Comparison of ENCODE assay signal across 10 cellular contexts in the genomic region with DNA sequence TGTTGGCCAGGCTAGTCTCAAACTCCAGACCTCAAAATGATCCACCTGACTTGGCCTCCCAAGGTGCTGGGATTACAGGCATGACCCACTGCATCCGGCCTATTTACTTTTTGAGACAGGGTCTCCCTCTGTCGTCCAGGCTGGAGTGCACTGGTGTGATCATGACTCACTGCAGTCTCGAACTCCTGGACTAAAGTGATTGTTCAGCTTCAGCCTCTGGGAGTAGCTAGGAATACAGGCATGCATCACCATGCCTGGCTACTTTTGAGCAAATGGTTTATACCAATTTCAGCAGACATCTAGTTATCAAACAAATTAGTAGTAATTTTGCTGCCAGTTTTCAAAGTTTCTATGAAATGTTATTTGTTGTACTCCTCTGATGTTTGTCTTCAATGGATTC. TPM values are rescaled to one million over a fixed set of nuclear protein-coding genes. Genes with fewer than 3 reads are reported as not detected.
DNase-seq lines count a peak whose midpoint lies in the region; ATAC-seq and TF ChIP-seq lines count a peak whose summit lies in the region.
"Had no signal": no experiment of that assay in that cellular context is flagged by ENCODE, and none has a peak within 500 bp of the region (broad histone marks: within the 10 kb centered on the region; RNA-seq: fewer than 3 reads in every experiment).

No MANE protein-coding gene starts in this region.

- no peak for ATAC-seq in activated naive CD8-positive, alpha-beta T cell treated with anti-CD3 and anti-CD28 coated beads, Interleukin-2, amount 10 ng/mL, durations not matched to agents 7 days and 5 days (ENCODE audit: low read depth)
- no peak for ATAC-seq in naive thymus-derived CD8-positive, alpha-beta T cell

- no peaks in the 10 kb centered on the region for H3K27me3 ChIP-seq in CD8-positive, alpha-beta memory T cell (ENCODE audit: insufficient read depth, low read length, poor library complexity, severe bottlenecking)
- H3K27me3 ChIP-seq in HAP-1 (ENCODE audit: low read depth), result no peaks in the 10 kb centered on the region
- H3K27me3 ChIP-seq in A673 (replicated peaks; ENCODE audit: insufficient read depth, low read depth, low read length, poor library complexity), result no peaks in the 10 kb centered on the region

- peak overlapping the region; percentile 93 to 99 (median 99) for H3K4me3 Mint-ChIP-seq in CD8-positive, alpha-beta memory T cell
- H3K4me3 Mint-ChIP-seq in activated naive CD8-positive, alpha-beta T cell treated with anti-CD3 and anti-CD28 coated beads, Interleukin-2, amount 10 ng/mL, durations not matched to agents 7 days and 5 days, result peak overlapping the region; percentile 98
- peak overlapping the region; percentile 89 to 100 (median 96) for H3K4me3 Mint-ChIP-seq in naive thymus-derived CD8-positive, alpha-beta T cell

- peaks cover 0 to 6% of the 10 kb centered on the region in 2 donors for H3K27me3 Mint-ChIP-seq in CD8-positive, alpha-beta memory T cell
- H3K27me3 Mint-ChIP-seq in activated naive CD8-positive, alpha-beta T cell treated with anti-CD3 and anti-CD28 coated beads, Interleukin-2, amount 10 ng/mL, durations not matched to agents 7 days and 5 days, result no peaks in the 10 kb centered on the region
- peaks cover 0 to 2% (median 0%) of the 10 kb centered on the region in 5 donors for H3K27me3 Mint-ChIP-seq in naive thymus-derived CD8-positive, alpha-beta T cell

- CTCF ChIA-PET in CD8-positive, alpha-beta memory T cell (lab: Charles Lee), result no interaction called here
- CTCF ChIA-PET in HEK293 (lab: Yijun Ruan, JAX), result interaction anchor here (0.7 kb wide), 2 partner anchors 11 to 1077 kb away, joined by 3 to 4 read pairs; no protein-coding TSS in a partner anchor
- CTCF ChIA-PET in A673 (lab: Charles Lee), result interaction anchor here (0.8 kb wide), 1 partner anchor 18 kb away, joined by 11 read pairs; no protein-coding TSS in a partner anchor

- peaks cover 23% of the 10 kb centered on the region for H3K4me1 ChIP-seq in CD8-positive, alpha-beta memory T cell (ENCODE audit: insufficient read depth, low read length)
- H3K4me1 ChIP-seq in HEK293 (ENCODE audit: control insufficient read depth, insufficient read depth, low read length) (peaks cover 13% of the 10 kb centered on the region), HAP-1 (peaks cover 4% of the 10 kb centered on the region), A673 (ENCODE audit: insufficient read depth, low read length, poor library complexity, severe bottlenecking) (peaks cover 22% of the 10 kb centered on the region)

- H3K36me3 ChIP-seq in CD8-positive, alpha-beta memory T cell (ENCODE audit: insufficient read depth, low read length), result peaks cover 8% of the 10 kb centered on the region
- H3K36me3 ChIP-seq in HEK293 (ENCODE audit: control insufficient read depth in 2 of 2, insufficient read depth in 1 of 2, low read length in 2 of 2) (peaks cover 13 to 21% of the 10 kb centered on the region in 2 experiments), HAP-1 (replicated peaks) (peaks cover 20% of the 10 kb centered on the region), A673 (ENCODE audit: insufficient read depth, low read length, poor library complexity, severe bottlenecking) (peaks cover 17% of the 10 kb centered on the region)

- in situ Hi-C loops in HAP-1 (cut with MboI; ENCODE audit: low sequenced_read_pairs), result no loop called here

- H3K4me1 Mint-ChIP-seq in CD8-positive, alpha-beta memory T cell, result peaks cover 44 to 71% (median 68%) of the 10 kb centered on the region in 3 donors
- H3K4me1 Mint-ChIP-seq in activated naive CD8-positive, alpha-beta T cell treated with anti-CD3 and anti-CD28 coated beads, Interleukin-2, amount 10 ng/mL, durations not matched to agents 7 days and 5 days, result peaks cover 37% of the 10 kb centered on the region
- H3K4me1 Mint-ChIP-seq in naive thymus-derived CD8-positive, alpha-beta T cell, result peaks cover 30 to 61% (median 58%) of the 10 kb centered on the region in 4 donors

- POLR2A ChIA-PET in CD8-positive, alpha-beta memory T cell (lab: Charles Lee), result interaction anchor here (0.7 kb wide), 1 partner anchor 24 kb away, joined by 4 read pairs; no protein-coding TSS in a partner anchor
- POLR2A ChIA-PET in HEK293 (lab: Yijun Ruan, JAX), result no interaction called here
- POLR2A ChIA-PET in activated naive CD8-positive, alpha-beta T cell treated with anti-CD3 and anti-CD28 coated beads, Interleukin-2, amount 10 ng/mL, durations not matched to agents 7 days and 5 days (lab: Charles Lee), result no interaction called here
- POLR2A ChIA-PET in naive thymus-derived CD8-positive, alpha-beta T cell (lab: Charles Lee), result no interaction called here
- POLR2A ChIA-PET in A673 (lab: Charles Lee; ENCODE audit: low non-redundant PET), result no interaction called here

- peak overlapping the region; percentile 6 to 100 (median 97) for H3K27ac Mint-ChIP-seq in CD8-positive, alpha-beta memory T cell
- peak overlapping the region; percentile 42 for H3K27ac Mint-ChIP-seq in activated naive CD8-positive, alpha-beta T cell treated with anti-CD3 and anti-CD28 coated beads, Interleukin-2, amount 10 ng/mL, durations not matched to agents 7 days and 5 days
- H3K27ac Mint-ChIP-seq in naive thymus-derived CD8-positive, alpha-beta T cell, result peak overlapping the region; percentile 9 to 99 (median 96)

- no peak overlapping the region for H3K4me3 ChIP-seq in CD8-positive, alpha-beta memory T cell (ENCODE audit: low read length)
- H3K4me3 ChIP-seq in HEK293 (ENCODE audit: low read depth, low read length) (no peak overlapping the region), HAP-1 (no peak overlapping the region), A673 (ENCODE audit: low read depth, low read length, poor library complexity, severe bottlenecking) (no peak overlapping the region)

- peaks cover 0 to 2% (median 0%) of the 10 kb centered on the region in 5 donors for H3K9me3 Mint-ChIP-seq in CD8-positive, alpha-beta memory T cell
- peaks cover 7% of the 10 kb centered on the region for H3K9me3 Mint-ChIP-seq in activated naive CD8-positive, alpha-beta T cell treated with anti-CD3 and anti-CD28 coated beads, Interleukin-2, amount 10 ng/mL, durations not matched to agents 7 days and 5 days
- H3K9me3 Mint-ChIP-seq in naive thymus-derived CD8-positive, alpha-beta T cell, result peaks cover 2 to 17% (median 7%) of the 10 kb centered on the region in 9 donors

- peaks cover 19 to 45% (median 21%) of the 10 kb centered on the region in 3 donors for H3K36me3 Mint-ChIP-seq in CD8-positive, alpha-beta memory T cell
- H3K36me3 Mint-ChIP-seq in activated naive CD8-positive, alpha-beta T cell treated with anti-CD3 and anti-CD28 coated beads, Interleukin-2, amount 10 ng/mL, durations not matched to agents 7 days and 5 days, result peaks cover 46% of the 10 kb centered on the region
- peaks cover 13 to 25% (median 16%) of the 10 kb centered on the region in 3 donors for H3K36me3 Mint-ChIP-seq in naive thymus-derived CD8-positive, alpha-beta T cell

- no TSS peak for BruUV-seq in A673 (replicated peaks; lab: Mats Ljungman, UMichigan)

- no peaks in the 10 kb centered on the region for H3K9me3 ChIP-seq in CD8-positive, alpha-beta memory T cell (ENCODE audit: low read length)
- no peaks in the 10 kb centered on the region for H3K9me3 ChIP-seq in HEK293 (ENCODE audit: control insufficient read depth, insufficient read depth, low read depth, low read length)
- H3K9me3 ChIP-seq in HAP-1, result no peaks in the 10 kb centered on the region
- no peaks in the 10 kb centered on the region for H3K9me3 ChIP-seq in A673 (ENCODE audit: low read depth, low read length, poor library complexity, severe bottlenecking)

- TF ChIP-seq CTCF in HEK293 (tag by site-specific recombination; IDR thresholded peaks at IDR 0.05) (no peak), A673 (conservative IDR thresholded peaks at IDR 0.05; ENCODE audit: low read depth, low read length) (no peak)

- intact Hi-C loops in A673 (cut with micrococcal nuclease; ENCODE audit: unreplicated experiment), result loop anchor here (5.0 kb wide), 1 partner anchor 98 kb away; no protein-coding TSS in a partner anchor

- H3K27ac ChIP-seq in CD8-positive, alpha-beta memory T cell (ENCODE audit: low read depth, low read length), result no peak overlapping the region
- H3K27ac ChIP-seq in HEK293 (ENCODE audit: extremely low read depth, low read depth, low read length) (no peak overlapping the region), A673 (ENCODE audit: low read depth, low read length, poor library complexity, severe bottlenecking) (no peak overlapping the region)

- DNase-seq in CD8-positive, alpha-beta memory T cell, result no peak
- no peak for DNase-seq in activated naive CD8-positive, alpha-beta T cell treated with anti-CD3 and anti-CD28 coated beads, Interleukin-2, amount 10 ng/mL, durations not matched to agents 7 days and 5 days
- DNase-seq in naive thymus-derived CD8-positive, alpha-beta T cell, result no peak
- DNase-seq in NCI-H2081 (lab: John Stamatoyannopoulos, UW) (no peak), HAP-1 (ENCODE audit: low spot score in 2 of 2) (no peak), A673 (ENCODE audit: low spot score) (no peak)
- DNase-seq: amniotic stem cell, GF-D8, NCI-H1092 had no signal

TF ChIP-seq in HEK293, 187 proteins besides CTCF, POLR2A, EP300 and RAD21 (continues in another document):
- no peak for TF ChIP-seq ZNF202 (tag by site-specific recombination; IDR thresholded peaks at IDR 0.05; ENCODE audit: borderline replicate concordance)

RNA-seq across cellular contexts. Expression of gene WAC, which starts 2.2 kb away (rescaled TPM):
- total RNA-seq in CD8-positive, alpha-beta memory T cell, result 100 to 1,000 TPM; 134 to 142 TPM
- polyA plus RNA-seq in CD8-positive, alpha-beta memory T cell, result 119 TPM
- 100 to 1,000 TPM; 147 to 148 TPM for total RNA-seq in activated naive CD8-positive, alpha-beta T cell treated with anti-CD3 and anti-CD28 coated beads, Interleukin-2, amount 10 ng/mL, durations not matched to agents 7 days and 5 days
- total RNA-seq in naive thymus-derived CD8-positive, alpha-beta T cell, result 100 to 1,000 TPM; 206 to 213 TPM
- polyA plus RNA-seq in naive thymus-derived CD8-positive, alpha-beta T cell, result 100 to 1,000 TPM in 1 of 3 donors, 10 to 100 TPM in 2; 84.2 to 108 (median 92.2) TPM
- total RNA-seq in A673 (2021), result 125 and 130 TPM in 2 replicates

Comparison
In these comparisons a context has a peak if more than half of its experiments do, and no peak if none do; other contexts are left out.
1. H3K27ac Mint-ChIP-seq: peak in every context shown above with its lines; median percentile 97 in CD8-positive, alpha-beta memory T cell; 96 in naive thymus-derived CD8-positive, alpha-beta T cell; 42 in activated naive CD8-positive, alpha-beta T cell treated with anti-CD3 and anti-CD28 coated beads, Interleukin-2, amount 10 ng/mL, durations not matched to agents 7 days and 5 days.